In the genomic region with DNA sequence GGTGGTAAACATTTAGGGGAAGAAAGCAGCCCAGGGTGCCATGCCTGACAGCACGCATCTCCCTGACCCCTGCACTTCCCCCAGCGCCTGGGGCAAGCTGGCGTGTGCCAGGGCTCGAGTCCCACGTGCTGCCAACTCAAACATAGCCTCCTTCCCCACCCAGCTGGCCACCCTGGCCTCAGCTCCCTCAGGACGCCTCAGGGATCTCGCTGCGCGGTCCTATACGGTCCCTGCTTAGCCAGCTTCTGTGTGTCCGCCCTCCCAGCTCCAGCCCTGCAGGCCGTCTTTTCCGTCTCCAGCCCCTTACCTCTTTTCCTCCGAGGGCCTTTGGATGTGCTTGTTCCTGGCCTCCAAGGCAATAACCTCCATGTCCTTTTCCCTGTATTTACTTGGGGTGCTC, we compare ENCODE assay signal across 1 cellular context.
TF ChIP-seq lines count a peak whose summit lies in the region.

No MANE protein-coding gene starts in this region.

TF ChIP-seq in IMR-90, 13 proteins besides CTCF, POLR2A, EP300 and RAD21:
- no peak for TF ChIP-seq MAZ (IDR thresholded peaks at IDR 0.05; ENCODE audit: borderline replicate concordance, low read depth, low read length)
- TF ChIP-seq BHLHE40 (IDR thresholded peaks at IDR 0.05; ENCODE audit: low read depth, low read length), result no peak
